ENCODE assay signal across 14 cellular contexts in genomic region chr7:51428226-51428887, GRCh38.
A peak's percentile ranks its signal among the peaks of the same experiment; 100 is the strongest.
DNase-seq lines count a peak whose midpoint lies in the region; ATAC-seq, FAIRE-seq and TF ChIP-seq lines count a peak whose summit lies in the region.
"Had no signal": no experiment of that assay in that cellular context is flagged by ENCODE, and none has a peak within 500 bp of the region (broad histone marks: within the 10 kb centered on the region; RNA-seq: fewer than 3 reads in every experiment).

No MANE protein-coding gene starts in this region.

- in situ Hi-C loops in Panc1 (cut with HindIII; ENCODE audit: low pct_unique_long_range_greater_than_20kb, low sequenced_read_pairs): no loop called here

- H4K20me1 ChIP-seq in keratinocyte (ENCODE audit: control insufficient read depth, extremely low read depth, insufficient read depth, low read length): no peaks in the 10 kb centered on the region

- POLR2A ChIA-PET in Panc1 (lab: Charles Lee): no interaction called here

- H3K9me1 ChIP-seq in keratinocyte (ENCODE audit: control insufficient read depth, extremely low read depth, insufficient read depth, low read length): no peaks in the 10 kb centered on the region

- H3K27me3 Mint-ChIP-seq in HFFc6 (ENCODE audit: insufficient read depth): peaks cover 2% of the 10 kb centered on the region; the same call in 1 of the 2 replicates
- H3K27me3 Mint-ChIP-seq: activated B cell treated with CpG ODN at 0.5 μM for 24 hours had no signal

- no peak for FAIRE-seq in keratinocyte (lab: Jason Lieb, UNC)

- no peak overlapping the region for H3K27ac Mint-ChIP-seq in HFFc6
- H3K27ac Mint-ChIP-seq: activated B cell treated with CpG ODN at 0.5 μM for 24 hours; activated naive CD4-positive, alpha-beta T cell treated with anti-CD3 and anti-CD28 coated beads, Interleukin-2, amount 50 U/mL, for 72 hours had no signal

- H3K9me3 ChIP-seq in Panc1 (ENCODE audit: control insufficient read depth, insufficient read depth, low read depth, low read length) (no peaks in the 10 kb centered on the region), keratinocyte (ENCODE audit: control insufficient read depth, low read depth, low read length) (no peaks in the 10 kb centered on the region), spleen (no peaks in the 10 kb centered on the region)
- H3K9me3 ChIP-seq: lower lobe of right lung, suprapubic skin had no signal

- H3K4me3 Mint-ChIP-seq in HFFc6: no peak overlapping the region
- H3K4me3 Mint-ChIP-seq: activated B cell treated with CpG ODN at 0.5 μM for 24 hours had no signal

- H3K4me3 ChIP-seq in Panc1 (ENCODE audit: low read depth in 2 of 2, low read length in 2 of 2): no peak overlapping the region
- H3K4me3 ChIP-seq in keratinocyte (ENCODE audit: control insufficient read depth in 2 of 3, extremely low read depth in 1 of 3, insufficient read depth in 2 of 3, low read depth in 1 of 3, low read length in 3 of 3): no peak overlapping the region
- no peak overlapping the region for H3K4me3 ChIP-seq in spleen
- H3K4me3 ChIP-seq: lower lobe of right lung, suprapubic skin had no signal

- dilution Hi-C loops in keratinocyte (cut with MboI; ENCODE audit: extremely low pct_ligation_motif_present, low sequenced_read_pairs): no loop called here

- H3K27ac ChIP-seq in Panc1 (ENCODE audit: low read length) (no peak overlapping the region), keratinocyte (ENCODE audit: control insufficient read depth, insufficient read depth, low read length) (no peak overlapping the region), spleen (no peak overlapping the region)
- H3K27ac ChIP-seq: epithelial cell of prostate, lower lobe of right lung, suprapubic skin had no signal

- peak; percentile 12 for DNase-seq in Ammon's horn (ENCODE audit: low spot score)
- DNase-seq in HFFc6: peak; percentile 7
- no peak for DNase-seq in Panc1 (ENCODE audit: low read depth, low spot score)
- no peak for DNase-seq in keratinocyte (ENCODE audit: low read depth, low spot score)
- no peak for DNase-seq in spleen
- no peak for DNase-seq in midbrain (lab: John Stamatoyannopoulos, UW)
- no peak for DNase-seq in NCI-H1930 (lab: John Stamatoyannopoulos, UW)
- no peak for DNase-seq in activated T-cell treated with anti-CD3 and anti-CD28 coated beads for 4 hours
- DNase-seq: activated B cell treated with CpG ODN at 0.5 μM for 24 hours, lower lobe of right lung, NCI-H2081 treated with DMSO at 0.1 percent for 48 hours had no signal

- H3K4me1 Mint-ChIP-seq in HFFc6 (ENCODE audit: low read depth): no peaks in the 10 kb centered on the region
- H3K4me1 Mint-ChIP-seq: activated B cell treated with CpG ODN at 0.5 μM for 24 hours had no signal

- H3K79me2 ChIP-seq in keratinocyte (ENCODE audit: control insufficient read depth, insufficient read depth, low read length): no peaks in the 10 kb centered on the region

- H2AFZ ChIP-seq in keratinocyte (ENCODE audit: control insufficient read depth, low read length): no peak overlapping the region

- ATAC-seq in Panc1: peak; percentile 68
- ATAC-seq: activated naive CD4-positive, alpha-beta T cell treated with anti-CD3 and anti-CD28 coated beads, Interleukin-2, amount 50 U/mL, for 72 hours; lower lobe of right lung had no signal

- H3K27me3 ChIP-seq in Panc1 (ENCODE audit: control insufficient read depth, insufficient read depth, low read length): no peaks in the 10 kb centered on the region
- no peaks in the 10 kb centered on the region for H3K27me3 ChIP-seq in keratinocyte (ENCODE audit: control insufficient read depth, extremely low read depth, insufficient read depth, low read length)
- H3K27me3 ChIP-seq in spleen (replicated peaks in 1 of 7): peaks cover 0 to 11% (median 0%) of the 10 kb centered on the region in 7 donors

- TF ChIP-seq POLR2A in spleen (IDR thresholded peaks at IDR 0.05): no peak

- H3K4me1 ChIP-seq in Panc1 (ENCODE audit: control insufficient read depth, insufficient read depth, low read length) (no peaks in the 10 kb centered on the region; the same call in 1 of the 2 replicates), keratinocyte (ENCODE audit: control insufficient read depth, extremely low read depth, insufficient read depth, low read length) (no peaks in the 10 kb centered on the region), spleen (peaks cover 0 to 6% (median 0%) of the 10 kb centered on the region in 6 donors)

- 80 to 83% (median 82%) methylated on average over 8 of the region's 8 CpGs for WGBS in spleen, 5 donors

- TF ChIP-seq CTCF in HFFc6 (IDR thresholded peaks at IDR 0.05) (peak; percentile 63), Panc1 (IDR thresholded peaks at IDR 0.05) (peak; percentile 76), keratinocyte (optimal IDR thresholded peaks at IDR 0.05 in 1 of 3, IDR thresholded peaks at IDR 0.05 in 1 of 3, conservative IDR thresholded peaks at IDR 0.05 in 1 of 3; ENCODE audit: extremely low read depth in 1 of 3, insufficient read depth in 2 of 3, low read length in 3 of 3) (peak; percentile 46 to 65 (median 54)), spleen (IDR thresholded peaks at IDR 0.05 in 8 of 11, conservative IDR thresholded peaks at IDR 0.05 in 3 of 11) (peak in 1 of 11 experiments; percentile 9)

- H3K9ac ChIP-seq in keratinocyte (ENCODE audit: control insufficient read depth, extremely low read depth, insufficient read depth, low read length): no peak overlapping the region

- H3K4me2 ChIP-seq in keratinocyte (ENCODE audit: control insufficient read depth, extremely low read depth, insufficient read depth, low read depth, low read length): no peak overlapping the region

- no peaks in the 10 kb centered on the region for H3K36me3 Mint-ChIP-seq in HFFc6 (ENCODE audit: low read depth)
- H3K36me3 Mint-ChIP-seq: activated naive CD4-positive, alpha-beta T cell treated with anti-CD3 and anti-CD28 coated beads, Interleukin-2, amount 50 U/mL, for 72 hours had no signal

- intact Hi-C loops in Panc1 (cut with micrococcal nuclease; ENCODE audit: unreplicated experiment): loop anchor here (2.0 kb wide), 1 partner anchor 266 kb away; no protein-coding TSS in a partner anchor
- intact Hi-C loops in spleen (cut with DNase I; ENCODE audit: low total_unique reads): no loop called here

- H3K9me3 Mint-ChIP-seq in HFFc6: no peaks in the 10 kb centered on the region
- H3K9me3 Mint-ChIP-seq: activated B cell treated with CpG ODN at 0.5 μM for 24 hours; activated naive CD4-positive, alpha-beta T cell treated with anti-CD3 and anti-CD28 coated beads, Interleukin-2, amount 50 U/mL, for 72 hours had no signal

- no peaks in the 10 kb centered on the region for H3K36me3 ChIP-seq in Panc1 (ENCODE audit: control insufficient read depth, insufficient read depth, low read length)
- no peaks in the 10 kb centered on the region for H3K36me3 ChIP-seq in keratinocyte (ENCODE audit: control insufficient read depth in 2 of 2, extremely low read depth in 1 of 2, insufficient read depth in 2 of 2, low read length in 2 of 2)
- no peaks in the 10 kb centered on the region for H3K36me3 ChIP-seq in spleen
- H3K36me3 ChIP-seq: lower lobe of right lung, suprapubic skin had no signal

- no TSS peak for BruUV-seq in Panc1 (replicated peaks; lab: Mats Ljungman, UMichigan)

- CTCF ChIA-PET in Panc1 (lab: Charles Lee): interaction anchor here (1.0 to 1.2 kb wide), 2 partner anchors 266 to 1336 kb away, joined by 3 read pairs; no protein-coding TSS in a partner anchor

Comparison
In these comparisons a context has a peak if more than half of its experiments do, and no peak if none do; other contexts are left out.
1. DNase-seq: peak in Ammon's horn (single experiment) and HFFc6 (single experiment); none in Panc1 (single experiment), keratinocyte (single experiment), spleen (single experiment), midbrain (single experiment), NCI-H1930 (0 of 2) and activated T-cell treated with anti-CD3 and anti-CD28 coated beads for 4 hours (single experiment).